ENCODE assay signal across 33 cellular contexts in genomic region chr13:110886475-110887241, GRCh38. TPM values are rescaled to one million over a fixed set of nuclear protein-coding genes. Genes with fewer than 3 reads are reported as not detected.
DNase-seq lines count a peak whose midpoint lies in the region; ATAC-seq, FAIRE-seq and TF ChIP-seq lines count a peak whose summit lies in the region.
"Had no signal": no experiment of that assay in that cellular context is flagged by ENCODE, and none has a peak within 500 bp of the region (broad histone marks: within the 10 kb centered on the region; RNA-seq: fewer than 3 reads in every experiment).

No MANE protein-coding gene starts in this region.

- peaks cover 50% of the 10 kb centered on the region for H3F3A ChIP-seq in neural progenitor cell (ENCODE audit: low read depth)

- no peak overlapping the region for H3K56ac ChIP-seq in H9 (ENCODE audit: insufficient read length, low read depth, low read length)

- no peak for TF ChIP-seq EP300 in GM12878 (IDR thresholded peaks at IDR 0.05; ENCODE audit: borderline replicate concordance in 1 of 2, control insufficient read depth in 1 of 2, low read depth in 2 of 2, low read length in 2 of 2)

- H3K27ac Mint-ChIP-seq in H9 (peak overlapping the region in 2 of 3 experiments; percentile 44 to 93; a peak in 5 of 7 replicates), neural progenitor cell (no peak overlapping the region)
- H3K27ac Mint-ChIP-seq: activated CD8-positive, alpha-beta memory T cell treated with anti-CD3 and anti-CD28 coated beads, Interleukin-2, amount 10 ng/mL, durations not matched to agents 7 days and 5 days had no signal

- BruUV-seq in GM12878 (replicated peaks; lab: Mats Ljungman, UMichigan) = no TSS peak

- no peaks in the 10 kb centered on the region for H3K79me1 ChIP-seq in H9 (ENCODE audit: insufficient read depth, low read depth, low read length, poor library complexity, severe bottlenecking)

- H3K18ac ChIP-seq in H9 (ENCODE audit: insufficient read length, low read depth, low read length) = no peak overlapping the region

- TF ChIP-seq RAD21 in GM12878 (IDR thresholded peaks at IDR 0.05; ENCODE audit: insufficient read depth, low read depth, low read length) = no peak

- intact Hi-C loops in GM12878 (cut with micrococcal nuclease; ENCODE audit: unreplicated experiment) = no loop called here
- intact Hi-C loops in upper lobe of right lung (cut with DNase I) = no loop called here

- H2BK15ac ChIP-seq in H9 (ENCODE audit: low read depth, low read length) = no peak overlapping the region

- no peaks in the 10 kb centered on the region for H3K27me3 Mint-ChIP-seq in H9 (ENCODE audit: low read depth)
- peaks cover 8% of the 10 kb centered on the region for H3K27me3 Mint-ChIP-seq in neural progenitor cell (ENCODE audit: insufficient read depth, low read depth)
- H3K27me3 Mint-ChIP-seq: activated CD8-positive, alpha-beta memory T cell treated with anti-CD3 and anti-CD28 coated beads, Interleukin-2, amount 10 ng/mL, durations not matched to agents 7 days and 5 days; naive thymus-derived CD8-positive, alpha-beta T cell had no signal

- H2BK20ac ChIP-seq in H9 (ENCODE audit: low read depth, low read length, poor library complexity, severe bottlenecking) = no peak overlapping the region

- POLR2A ChIA-PET in GM12878 (lab: Charles Lee) = no interaction called here

- H2AFZ ChIP-seq in H9 (ENCODE audit: low read length) = no peak overlapping the region
- no peak overlapping the region for H2AFZ ChIP-seq in GM12878 (ENCODE audit: control insufficient read depth, low read depth, low read length)
- no peak overlapping the region for H2AFZ ChIP-seq in neural progenitor cell (replicated peaks)

- no peak overlapping the region for H4K5ac ChIP-seq in H9 (ENCODE audit: insufficient read length, low read depth, low read length)

- no peak overlapping the region for H3K23ac ChIP-seq in H9 (ENCODE audit: insufficient read length, low read depth, low read length)

- H3K4me1 Mint-ChIP-seq in H9 = peaks cover 43 to 49% of the 10 kb centered on the region in 2 experiments
- peaks cover 51% of the 10 kb centered on the region for H3K4me1 Mint-ChIP-seq in neural progenitor cell

- RAD21 ChIA-PET in GM12878 (lab: Charles Lee; ENCODE audit: unreplicated experiment) = no interaction called here

- H3K4me2 ChIP-seq in H9 (ENCODE audit: insufficient read depth, insufficient read length, low read length) (no peak overlapping the region), GM12878 (ENCODE audit: control insufficient read depth, insufficient read depth) (no peak overlapping the region), neural progenitor cell (no peak overlapping the region)

- SMC1A ChIA-PET in GM12878 (lab: Charles Lee; ENCODE audit: uncharacterized antibody, unreplicated experiment) = no interaction called here

- H3K27ac ChIP-seq in H9 (ENCODE audit: insufficient read length, low read depth, low read length) (no peak overlapping the region), GM12878 (ENCODE audit: control insufficient read depth, insufficient read depth) (no peak overlapping the region), neural progenitor cell (peak overlapping the region; percentile 13), upper lobe of right lung (no peak overlapping the region)
- H3K27ac ChIP-seq: 22Rv1, C4-2B, foreskin keratinocyte, testis had no signal

- H2BK12ac ChIP-seq in H9 (ENCODE audit: insufficient read length, low read depth, low read length) = no peak overlapping the region

- H3K4me1 ChIP-seq in H9 (ENCODE audit: insufficient read depth, low read length) = 0 out of 2 replicates have a peak, but pooled peaks cover 9% of the 10 kb centered on the region
- no peaks in the 10 kb centered on the region for H3K4me1 ChIP-seq in GM12878 (ENCODE audit: control insufficient read depth, insufficient read depth, low read length)
- H3K4me1 ChIP-seq in neural progenitor cell = peaks cover 62% of the 10 kb centered on the region
- H3K4me1 ChIP-seq in upper lobe of right lung = no peaks in the 10 kb centered on the region
- H3K4me1 ChIP-seq: foreskin keratinocyte, testis had no signal

- H3T11ph ChIP-seq in H9 (ENCODE audit: low read length) = no peak overlapping the region

- no peaks in the 10 kb centered on the region for H4K20me1 ChIP-seq in H9 (ENCODE audit: control insufficient read depth, insufficient read depth, insufficient read length)
- H4K20me1 ChIP-seq in GM12878 (ENCODE audit: control insufficient read depth, insufficient read depth) = no peaks in the 10 kb centered on the region
- peaks cover 48% of the 10 kb centered on the region for H4K20me1 ChIP-seq in neural progenitor cell (ENCODE audit: low read depth)

- H2AK5ac ChIP-seq in H9 (ENCODE audit: insufficient read length, low read length) = no peak overlapping the region

- H3K9me3 ChIP-seq in H9 (ENCODE audit: control insufficient read depth, low read depth, low read length) = no peaks in the 10 kb centered on the region
- no peaks in the 10 kb centered on the region for H3K9me3 ChIP-seq in GM12878 (replicated peaks; ENCODE audit: control insufficient read depth, insufficient read depth, low read length)
- no peaks in the 10 kb centered on the region for H3K9me3 ChIP-seq in neural progenitor cell (ENCODE audit: low read depth)
- H3K9me3 ChIP-seq in upper lobe of right lung = no peaks in the 10 kb centered on the region
- H3K9me3 ChIP-seq: heart left ventricle, testis had no signal

- H3K36me3 ChIP-seq in GM12878 (ENCODE audit: control insufficient read depth in 2 of 2, insufficient read depth in 2 of 2, low read length in 1 of 2) (no peaks in the 10 kb centered on the region; a peak in 2 of 4 replicates), neural progenitor cell (no peaks in the 10 kb centered on the region), upper lobe of right lung (peaks cover 7% of the 10 kb centered on the region)

- H3K9ac ChIP-seq in H9 (ENCODE audit: extremely low read depth, insufficient read length, low read length) (no peak overlapping the region), GM12878 (ENCODE audit: control insufficient read depth, insufficient read depth, low read length) (no peak overlapping the region), neural progenitor cell (no peak overlapping the region)

- H3K9me3 Mint-ChIP-seq in H9 (no peaks in the 10 kb centered on the region; a peak in 1 of 5 replicates), neural progenitor cell (no peaks in the 10 kb centered on the region)
- H3K9me3 Mint-ChIP-seq: activated T-cell treated with anti-CD3 and anti-CD28 coated beads, Interleukin-2, amount 50 U/mL, for 72 hours; mesothelial cell of epicardium; naive thymus-derived CD8-positive, alpha-beta T cell had no signal

- no peaks in the 10 kb centered on the region for H3K23me2 ChIP-seq in H9 (ENCODE audit: insufficient read length, low read depth, low read length, poor library complexity, severe bottlenecking)

- H3K14ac ChIP-seq in H9 (ENCODE audit: insufficient read depth, low read length) = no peak overlapping the region

- WGBS in H9 (ENCODE audit: extremely low coverage, insufficient read length, low lambda C conversion rate) = no CpG with 5 or more reads among the region's 5 CpGs
- 87% methylated on average over 5 of the region's 5 CpGs for WGBS in GM12878 (ENCODE audit: insufficient coverage, insufficient replicate concordance, low lambda C conversion rate, missing lambda C conversion rate)

- H3K36me3 Mint-ChIP-seq in H9 (ENCODE audit: insufficient read depth in 1 of 3, low read depth in 3 of 3) (peaks cover 0 to 5% (median 2%) of the 10 kb centered on the region in 3 experiments; a peak in 3 of 7 replicates), neural progenitor cell (peaks cover 4% of the 10 kb centered on the region)
- H3K36me3 Mint-ChIP-seq: mesothelial cell of epicardium had no signal

- H3K4me3 ChIP-seq in GM12878 (no peak overlapping the region), neural progenitor cell (no peak overlapping the region), upper lobe of right lung (no peak overlapping the region)
- H3K4me3 ChIP-seq: heart left ventricle, testis had no signal

- CTCF ChIA-PET in GM12878 (lab: Yijun Ruan, JAX) = interaction anchor here (0.6 to 1.5 kb wide), 2 partner anchors 17 to 18 kb away, joined by 3 read pairs; no protein-coding TSS in a partner anchor

- no peak for TF ChIP-seq CTCF in H9 (conservative IDR thresholded peaks at IDR 0.05)
- TF ChIP-seq CTCF in GM12878 (IDR thresholded peaks at IDR 0.05 in 2 of 3, conservative IDR thresholded peaks at IDR 0.05 in 1 of 3; ENCODE audit: control insufficient read depth in 2 of 3, extremely low read depth in 1 of 3, insufficient read depth in 1 of 3, low read depth in 3 of 3, low read length in 3 of 3) = no peak
- TF ChIP-seq CTCF in neural progenitor cell (IDR thresholded peaks at IDR 0.05) = no peak
- TF ChIP-seq CTCF in upper lobe of right lung (IDR thresholded peaks at IDR 0.05) = no peak

- no peak overlapping the region for H2BK120ac ChIP-seq in H9 (ENCODE audit: low read depth, low read length, poor library complexity, severe bottlenecking)

- no peak overlapping the region for H4K91ac ChIP-seq in H9 (ENCODE audit: insufficient read length, low read depth, low read length)

- H3K4me3 Mint-ChIP-seq in H9 = no peak overlapping the region
- H3K4me3 Mint-ChIP-seq in neural progenitor cell = no peak overlapping the region
- H3K4me3 Mint-ChIP-seq: activated CD8-positive, alpha-beta memory T cell treated with anti-CD3 and anti-CD28 coated beads, Interleukin-2, amount 10 ng/mL, durations not matched to agents 7 days and 5 days; activated T-cell treated with anti-CD3 and anti-CD28 coated beads, Interleukin-2, amount 50 U/mL, for 72 hours; mesothelial cell of epicardium; naive thymus-derived CD8-positive, alpha-beta T cell had no signal

- no peak for FAIRE-seq in GM12878 (lab: Jason Lieb, UNC)
- FAIRE-seq: urothelium cell line had no signal

- TF ChIP-seq POLR2A in GM12878 (IDR thresholded peaks at IDR 0.05; ENCODE audit: low read depth, low read length) = peak; percentile 60; the same call in 1 of the 2 replicates

- no peak overlapping the region for H4K8ac ChIP-seq in H9 (replicated peaks; ENCODE audit: insufficient read length, low read depth, low read length)

- H3K79me2 ChIP-seq in H9 (ENCODE audit: insufficient read depth, low read length) (no peaks in the 10 kb centered on the region), GM12878 (ENCODE audit: control insufficient read depth, insufficient read depth, low read length) (no peaks in the 10 kb centered on the region), neural progenitor cell (ENCODE audit: low read depth) (no peaks in the 10 kb centered on the region)

- peak; percentile 30 for ATAC-seq in GM12878
- ATAC-seq in upper lobe of right lung = no peak
- ATAC-seq: activated T-cell treated with anti-CD3 and anti-CD28 coated beads, Interleukin-2, amount 50 U/mL, for 72 hours; naive thymus-derived CD8-positive, alpha-beta T cell had no signal

- H3K27me3 ChIP-seq in H9 (ENCODE audit: insufficient read depth, low read length) (no peaks in the 10 kb centered on the region), GM12878 (replicated peaks in 1 of 2; ENCODE audit: control insufficient read depth in 2 of 2, insufficient read depth in 2 of 2, low read length in 1 of 2) (no peaks in the 10 kb centered on the region), neural progenitor cell (no peaks in the 10 kb centered on the region), upper lobe of right lung (no peaks in the 10 kb centered on the region)
- H3K27me3 ChIP-seq: foreskin keratinocyte, heart left ventricle, testis had no signal

- no peak overlapping the region for H3K4ac ChIP-seq in H9 (ENCODE audit: low read depth, low read length)

- no peak overlapping the region for H2BK5ac ChIP-seq in H9 (ENCODE audit: insufficient read length, low read length)

- DNase-seq in DMS 273 (lab: John Stamatoyannopoulos, UW; ENCODE audit: unreplicated experiment) (peak; percentile 13), DMS 273 treated with DMSO at 0.1 percent for 48 hours (lab: John Stamatoyannopoulos, UW) (no peak), H9 (no peak), GM12878 (ENCODE audit: low read depth, low spot score) (no peak), neural progenitor cell (ENCODE audit: low spot score) (no peak), upper lobe of right lung (no peak), UCSD-AML1 (lab: John Stamatoyannopoulos, UW; ENCODE audit: unreplicated experiment) (no peak), NK-92 (lab: John Stamatoyannopoulos, UW; ENCODE audit: unreplicated experiment) (no peak)
- DNase-seq: activated CD4-positive, alpha-beta T cell treated with anti-CD3 and anti-CD28 coated beads, Interleukin-2, amount 50 U/mL, for 1 hour; activated CD4-positive, CD25-positive, alpha-beta regulatory T cell; activated CD8-positive, alpha-beta memory T cell treated with anti-CD3 and anti-CD28 coated beads, Interleukin-2, amount 10 ng/mL, durations not matched to agents 7 days and 5 days; activated naive CD4-positive, alpha-beta T cell; activated T-cell treated with anti-CD3 and anti-CD28 coated beads, Interleukin-2, amount 50 U/mL, for 72 hours; central memory CD4-positive, alpha-beta T cell; COR-L47; DMS79; GDM1; heart left ventricle; Kasumi-1; MV-4-11; naive thymus-derived CD8-positive, alpha-beta T cell; NCI-H1436; NCI-H2081; NCI-H345; NCI-H748 treated with DMSO at 0.1 percent for 48 hours; occipital lobe; stimulated activated naive CD4-positive, alpha-beta T cell treated with Interleukin-2 at 50 U/mL for 16 hours; testis had no signal

- in situ Hi-C loops in GM12878 (cut with MboI) = no loop called here

RNA-seq across cellular contexts. Expression of gene ANKRD10, which starts 28.2 kb away (rescaled TPM):
- 159 and 160 TPM in 2 replicates for total RNA-seq in H9 (2021)
- 583 and 599 TPM in 2 replicates for total RNA-seq in GM12878 (2013; cell fraction: nucleolus; rRNA removed)
- total RNA-seq in GM12878 (2014; rRNA removed) = 121 and 123 TPM in 2 replicates
- total RNA-seq in GM12878 (2014; rRNA removed; fragmentation: Illumina TruSeq; extraction: Trizol) = 99.9 and 134 TPM in 2 replicates
- total RNA-seq in GM12878 (2021) = 82.4 and 99.4 TPM in 2 replicates
- 83.0 TPM for polyA plus RNA-seq in GM12878 (2011; ENCODE audit: low read depth)
- 199 and 280 TPM in 2 replicates for polyA plus RNA-seq in GM12878 (2011; rRNA removed)
- 62.8 and 75.6 TPM in 2 replicates for polyA plus RNA-seq in GM12878 (2011; cell fraction: cytosol; rRNA removed)
- polyA plus RNA-seq in GM12878 (2011; cell fraction: nucleus; rRNA removed) = 410 and 447 TPM in 2 replicates
- polyA plus RNA-seq in GM12878 (2012) = 87.9 and 91.2 TPM in 2 replicates
- polyA plus RNA-seq in GM12878 (2014; fragmentation: Illumina TruSeq; extraction: Trizol) = 54.8 and 70.4 TPM in 2 replicates
- 10 to 100 TPM; 47.1 to 62.3 TPM for polyA plus RNA-seq in GM12878 (2014; fragmentation: Nextera tagmentation; extraction: Ambion mirVana)
- 90.2 and 90.8 TPM in 2 replicates for polyA plus RNA-seq in GM12878 (2014; rRNA removed)
- 100 to 1,000 TPM in 1 of 2 experiments, 10 to 100 TPM in 1; 95.1 to 101 TPM for polyA plus RNA-seq in GM12878 (2016; fragmentation: Nextera tagmentation; extraction: Ambion mirVana)
- polyA minus RNA-seq in GM12878 (2011; rRNA and poly(A)+ RNA removed) = 107 and 137 TPM in 2 replicates
- 87.7 and 99.2 TPM in 2 replicates for polyA minus RNA-seq in GM12878 (2011; cell fraction: cytosol; rRNA and poly(A)+ RNA removed)
- 344 and 435 TPM in 2 replicates for polyA minus RNA-seq in GM12878 (2011; cell fraction: nucleus; rRNA and poly(A)+ RNA removed)
- 188 and 212 TPM in 2 replicates for total RNA-seq in neural progenitor cell (ENCODE audit: low replicate concordance)
- 134 TPM for total RNA-seq in upper lobe of right lung
